21 cellular contexts compared by ENCODE assay signal in genomic region chr5:2187687-2188086, GRCh38.
DNase-seq lines count a peak whose midpoint lies in the region; ATAC-seq and TF ChIP-seq lines count a peak whose summit lies in the region.
"Had no signal": no experiment of that assay in that cellular context is flagged by ENCODE, and none has a peak within 500 bp of the region (broad histone marks: within the 10 kb centered on the region; RNA-seq: fewer than 3 reads in every experiment).

No MANE protein-coding gene starts in this region.

- CTCF ChIA-PET in activated CD4-positive, alpha-beta memory T cell treated with anti-CD3 and anti-CD28 coated beads, Interleukin-2, amount 10 ng/mL, durations not matched to agents 7 days and 5 days (lab: Charles Lee): no interaction called here

- H3K27ac ChIP-seq in left ventricle myocardium inferior (replicated peaks) (no peak overlapping the region), coronary artery (no peak overlapping the region), osteoblast (ENCODE audit: low read depth, low read length) (no peak overlapping the region), upper lobe of left lung (no peak overlapping the region)
- H3K27ac ChIP-seq: GM23248 had no signal

- H3K4me3 Mint-ChIP-seq in activated CD4-positive, alpha-beta memory T cell treated with anti-CD3 and anti-CD28 coated beads, Interleukin-2, amount 10 ng/mL, durations not matched to agents 7 days and 5 days: no peak overlapping the region
- H3K4me3 Mint-ChIP-seq: B cell; CD4-positive, CD25-positive, alpha-beta regulatory T cell had no signal

- H4K20me1 ChIP-seq in osteoblast (ENCODE audit: insufficient read depth, low read length): no peaks in the 10 kb centered on the region

- no peaks in the 10 kb centered on the region for H3K36me3 ChIP-seq in left ventricle myocardium inferior
- H3K36me3 ChIP-seq in osteoblast (ENCODE audit: insufficient read depth, low read length): no peaks in the 10 kb centered on the region
- H3K36me3 ChIP-seq in upper lobe of left lung: no peaks in the 10 kb centered on the region
- H3K36me3 ChIP-seq: HAP-1 had no signal

- H3K79me2 ChIP-seq in osteoblast (ENCODE audit: insufficient read depth, low read length): no peaks in the 10 kb centered on the region

- no peaks in the 10 kb centered on the region for H3K9me3 Mint-ChIP-seq in activated CD4-positive, alpha-beta memory T cell treated with anti-CD3 and anti-CD28 coated beads, Interleukin-2, amount 10 ng/mL, durations not matched to agents 7 days and 5 days

- peak; percentile 60 for DNase-seq in cardiac septum (ENCODE audit: low spot score)
- no peak for DNase-seq in left ventricle myocardium inferior
- DNase-seq in coronary artery (ENCODE audit: low spot score): peak; percentile 62
- DNase-seq in osteoblast (ENCODE audit: insufficient read length, low spot score, missing footprints): peak; percentile 38
- DNase-seq in upper lobe of left lung: peak; percentile 11 to 62
- DNase-seq in DMS53 (lab: John Stamatoyannopoulos, UW): no peak
- DNase-seq in activated CD4-positive, alpha-beta memory T cell treated with anti-CD3 and anti-CD28 coated beads, Interleukin-2, amount 10 ng/mL, durations not matched to agents 7 days and 5 days: no peak
- DNase-seq: CD4-positive, CD25-positive, alpha-beta regulatory T cell; DMS79 treated with DMSO at 0.1 percent for 48 hours; GM23248; Kasumi-1; NCI-H1417; NCI-H1694 treated with DMSO at 0.1 percent for 48 hours; NCI-H2081 treated with DMSO at 0.1 percent for 48 hours; NCI-H2171 treated with DMSO at 0.1 percent for 48 hours; NCI-H524 treated with DMSO at 0.1 percent for 48 hours; NCI-H82 had no signal

- no peaks in the 10 kb centered on the region for H3K27me3 Mint-ChIP-seq in activated CD4-positive, alpha-beta memory T cell treated with anti-CD3 and anti-CD28 coated beads, Interleukin-2, amount 10 ng/mL, durations not matched to agents 7 days and 5 days
- H3K27me3 Mint-ChIP-seq: B cell; CD4-positive, CD25-positive, alpha-beta regulatory T cell had no signal

- intact Hi-C loops in cardiac septum (cut with DNase I): no loop called here
- intact Hi-C loops in left ventricle myocardium inferior (cut with micrococcal nuclease): no loop called here

- H3K27me3 ChIP-seq in left ventricle myocardium inferior (ENCODE audit: low read depth) (peaks cover 51% of the 10 kb centered on the region), osteoblast (ENCODE audit: insufficient read depth, low read length) (no peaks in the 10 kb centered on the region), upper lobe of left lung (no peaks in the 10 kb centered on the region)

- H3K4me1 Mint-ChIP-seq in activated CD4-positive, alpha-beta memory T cell treated with anti-CD3 and anti-CD28 coated beads, Interleukin-2, amount 10 ng/mL, durations not matched to agents 7 days and 5 days: no peaks in the 10 kb centered on the region
- H3K4me1 Mint-ChIP-seq: B cell; CD4-positive, CD25-positive, alpha-beta regulatory T cell had no signal

- TF ChIP-seq POLR2A in upper lobe of left lung (IDR thresholded peaks at IDR 0.05): no peak

- H3K4me3 ChIP-seq in left ventricle myocardium inferior (no peak overlapping the region), coronary artery (no peak overlapping the region), osteoblast (ENCODE audit: insufficient read depth, low read length) (no peak overlapping the region), upper lobe of left lung (no peak overlapping the region)
- H3K4me3 ChIP-seq: GM23248, HAP-1 had no signal

- TF ChIP-seq CTCF in left ventricle myocardium inferior (IDR thresholded peaks at IDR 0.05; ENCODE audit: borderline replicate concordance) (no peak), coronary artery (IDR thresholded peaks at IDR 0.05) (no peak), osteoblast (IDR thresholded peaks at IDR 0.05; ENCODE audit: extremely low read depth, low read depth, low read length) (no peak), upper lobe of left lung (IDR thresholded peaks at IDR 0.05) (no peak)

- WGBS in upper lobe of left lung, 2 donors: 68 to 89% methylated on average over 4 to 10 of the region's 10 CpGs

- H2AFZ ChIP-seq in osteoblast (ENCODE audit: low read length): no peak overlapping the region
- H2AFZ ChIP-seq: GM23248 had no signal

- ATAC-seq in upper lobe of left lung (ENCODE audit: low FRiP score in 2 of 2): no peak
- no peak for ATAC-seq in GM18867 (IDR thresholded peaks at IDR 0.05; ENCODE audit: unreplicated experiment)
- ATAC-seq: Right ventricle myocardium inferior had no signal

- H3K4me1 ChIP-seq in left ventricle myocardium inferior: no peaks in the 10 kb centered on the region
- H3K4me1 ChIP-seq in osteoblast (ENCODE audit: insufficient read depth, low read length): no peaks in the 10 kb centered on the region
- H3K4me1 ChIP-seq in upper lobe of left lung: no peaks in the 10 kb centered on the region
- H3K4me1 ChIP-seq: HAP-1 had no signal

- POLR2A ChIA-PET in activated CD4-positive, alpha-beta memory T cell treated with anti-CD3 and anti-CD28 coated beads, Interleukin-2, amount 10 ng/mL, durations not matched to agents 7 days and 5 days (lab: Charles Lee): no interaction called here

- no peaks in the 10 kb centered on the region for H3K9me3 ChIP-seq in left ventricle myocardium inferior (replicated peaks)
- H3K9me3 ChIP-seq in osteoblast (ENCODE audit: low read depth, low read length): no peaks in the 10 kb centered on the region
- no peaks in the 10 kb centered on the region for H3K9me3 ChIP-seq in upper lobe of left lung
- H3K9me3 ChIP-seq: HAP-1 had no signal

- no peaks in the 10 kb centered on the region for H3K36me3 Mint-ChIP-seq in activated CD4-positive, alpha-beta memory T cell treated with anti-CD3 and anti-CD28 coated beads, Interleukin-2, amount 10 ng/mL, durations not matched to agents 7 days and 5 days (ENCODE audit: low read depth)
- H3K36me3 Mint-ChIP-seq: CD4-positive, CD25-positive, alpha-beta regulatory T cell had no signal

- H3K27ac Mint-ChIP-seq in activated CD4-positive, alpha-beta memory T cell treated with anti-CD3 and anti-CD28 coated beads, Interleukin-2, amount 10 ng/mL, durations not matched to agents 7 days and 5 days: no peak overlapping the region
- H3K27ac Mint-ChIP-seq: B cell; CD4-positive, CD25-positive, alpha-beta regulatory T cell had no signal

- no peak for TF ChIP-seq EP300 in upper lobe of left lung (IDR thresholded peaks at IDR 0.05)

- no peak overlapping the region for H3K4me2 ChIP-seq in osteoblast (ENCODE audit: insufficient read depth, low read length)

Comparison
In these comparisons a context has a peak if more than half of its experiments do, and no peak if none do; other contexts are left out.
1. DNase-seq: peak in cardiac septum (single experiment), coronary artery (single experiment), osteoblast (single experiment) and upper lobe of left lung (2 of 2); none in left ventricle myocardium inferior (single experiment), DMS53 (single experiment) and activated CD4-positive, alpha-beta memory T cell treated with anti-CD3 and anti-CD28 coated beads, Interleukin-2, amount 10 ng/mL, durations not matched to agents 7 days and 5 days (single experiment).